Comparison of ENCODE assay signal across 8 cellular contexts in genomic region chr1:197924516-197925123, GRCh38. TPM values are rescaled to one million over a fixed set of nuclear protein-coding genes. Genes with fewer than 3 reads are reported as not detected.
DNase-seq lines count a peak whose midpoint lies in the region; ATAC-seq and TF ChIP-seq lines count a peak whose summit lies in the region.

No MANE protein-coding gene starts in this region.

- H3K4me1 Mint-ChIP-seq in CD8-positive, alpha-beta memory T cell: peaks cover 19 to 24% (median 23%) of the 10 kb centered on the region in 3 donors

- H3K9me3 Mint-ChIP-seq in CD8-positive, alpha-beta memory T cell: peaks cover 0 to 4% (median 0%) of the 10 kb centered on the region in 5 donors

- POLR2A ChIA-PET in CD8-positive, alpha-beta memory T cell (lab: Charles Lee): no interaction called here

- H3K4me1 ChIP-seq in osteoblast (ENCODE audit: insufficient read depth, low read length): no peaks in the 10 kb centered on the region
- peaks cover 4% of the 10 kb centered on the region for H3K4me1 ChIP-seq in CD8-positive, alpha-beta memory T cell (ENCODE audit: insufficient read depth, low read length)

- H3K4me3 Mint-ChIP-seq in CD8-positive, alpha-beta memory T cell: no peak overlapping the region

- no peak overlapping the region for H3K27ac Mint-ChIP-seq in CD8-positive, alpha-beta memory T cell

- TF ChIP-seq CTCF in epithelial cell of proximal tubule (conservative IDR thresholded peaks at IDR 0.05; ENCODE audit: low read depth, low read length): peak; percentile 87
- peak; percentile 78 for TF ChIP-seq CTCF in osteoblast (IDR thresholded peaks at IDR 0.05; ENCODE audit: extremely low read depth, low read depth, low read length)

- H3K27ac ChIP-seq in osteoblast (ENCODE audit: low read depth, low read length): no peak overlapping the region
- no peak overlapping the region for H3K27ac ChIP-seq in CD8-positive, alpha-beta memory T cell (ENCODE audit: low read depth, low read length)

- no peak overlapping the region for H2AFZ ChIP-seq in osteoblast (ENCODE audit: low read length)

- peak; percentile 6 to 49 for DNase-seq in NCI-H526 (lab: John Stamatoyannopoulos, UW)
- DNase-seq in NCI-H526 treated with DMSO at 0.1 percent for 48 hours (lab: John Stamatoyannopoulos, UW): no peak
- peak; percentile 78 for DNase-seq in HuH-7 (ENCODE audit: low spot score)
- DNase-seq in RPMI7951 (ENCODE audit: low read depth): peak; percentile 54
- no peak for DNase-seq in epithelial cell of proximal tubule (ENCODE audit: low read depth)
- DNase-seq in osteoblast (ENCODE audit: insufficient read length, low spot score, missing footprints): peak; percentile 91
- DNase-seq in CD8-positive, alpha-beta memory T cell: no peak

- CTCF ChIA-PET in CD8-positive, alpha-beta memory T cell (lab: Charles Lee): interaction anchor here (0.6 to 2.8 kb wide), 17 partner anchors 10 to 589 kb away, joined by 3 to 16 read pairs (median 3); partner anchors contain the start of gene C1orf53

- H3K27me3 ChIP-seq in osteoblast (ENCODE audit: insufficient read depth, low read length): peaks cover 9% of the 10 kb centered on the region
- peaks cover 45% of the 10 kb centered on the region for H3K27me3 ChIP-seq in CD8-positive, alpha-beta memory T cell (ENCODE audit: insufficient read depth, low read length, poor library complexity, severe bottlenecking)

- peaks cover 54 to 88% of the 10 kb centered on the region in 2 donors for H3K27me3 Mint-ChIP-seq in CD8-positive, alpha-beta memory T cell

- H3K4me2 ChIP-seq in osteoblast (ENCODE audit: insufficient read depth, low read length): no peak overlapping the region

- H3K79me2 ChIP-seq in osteoblast (ENCODE audit: insufficient read depth, low read length): no peaks in the 10 kb centered on the region

- ATAC-seq in GM21576 (IDR thresholded peaks at IDR 0.05; ENCODE audit: unreplicated experiment): peak; percentile 57

- H3K4me3 ChIP-seq in epithelial cell of proximal tubule (ENCODE audit: low read depth, low read length): no peak overlapping the region
- no peak overlapping the region for H3K4me3 ChIP-seq in osteoblast (ENCODE audit: insufficient read depth, low read length)
- no peak overlapping the region for H3K4me3 ChIP-seq in CD8-positive, alpha-beta memory T cell (ENCODE audit: low read length)

- no peaks in the 10 kb centered on the region for H4K20me1 ChIP-seq in osteoblast (ENCODE audit: insufficient read depth, low read length)

- no peaks in the 10 kb centered on the region for H3K36me3 ChIP-seq in osteoblast (ENCODE audit: insufficient read depth, low read length)
- H3K36me3 ChIP-seq in CD8-positive, alpha-beta memory T cell (ENCODE audit: insufficient read depth, low read length): no peaks in the 10 kb centered on the region

- no peaks in the 10 kb centered on the region for H3K36me3 Mint-ChIP-seq in CD8-positive, alpha-beta memory T cell

- H3K9me3 ChIP-seq in osteoblast (ENCODE audit: low read depth, low read length): no peaks in the 10 kb centered on the region
- no peaks in the 10 kb centered on the region for H3K9me3 ChIP-seq in CD8-positive, alpha-beta memory T cell (ENCODE audit: low read length)

RNA-seq across cellular contexts. Expression of gene LHX9, which starts 7.4 kb away (rescaled TPM):
- total RNA-seq in RPMI7951 (2014; rRNA removed; shearing (Covaris generic)): 0.12 TPM in 1 of 2 replicates, not detected in the other
- total RNA-seq in epithelial cell of proximal tubule: not detected in 2 replicates
- 0.59 and 1.8 TPM in 2 replicates for total RNA-seq in osteoblast
- total RNA-seq in CD8-positive, alpha-beta memory T cell: under 1 TPM in 1 of 2 experiments, not detected in 1; 0.07 TPM
- polyA plus RNA-seq in CD8-positive, alpha-beta memory T cell: not detected

RNA-seq across cellular contexts. Expression of gene C1orf53, which starts 22.2 kb away (rescaled TPM):
- total RNA-seq in RPMI7951 (2014; rRNA removed; shearing (Covaris generic)): 2.6 and 8.3 TPM in 2 replicates
- total RNA-seq in epithelial cell of proximal tubule: 0.40 and 6.7 TPM in 2 replicates
- 6.5 and 9.7 TPM in 2 replicates for total RNA-seq in osteoblast
- total RNA-seq in CD8-positive, alpha-beta memory T cell: 1 to 10 TPM; 2.9 TPM
- polyA plus RNA-seq in CD8-positive, alpha-beta memory T cell: not detected

Comparison
In these comparisons a context has a peak if more than half of its experiments do, and no peak if none do; other contexts are left out.
1. DNase-seq: peak in NCI-H526 (2 of 2), HuH-7 (single experiment), RPMI7951 (single experiment) and osteoblast (single experiment); none in NCI-H526 treated with DMSO at 0.1 percent for 48 hours (single experiment), epithelial cell of proximal tubule (single experiment) and CD8-positive, alpha-beta memory T cell (0 of 5).